ENCODE assay signal across 22 cellular contexts in genomic region chr11:122033631-122034030, GRCh38.
"Had no signal": no experiment of that assay in that cellular context is flagged by ENCODE, and none has a peak within 500 bp of the region (broad histone marks: within the 10 kb centered on the region; RNA-seq: fewer than 3 reads in every experiment).

No MANE protein-coding gene starts in this region.

- H3K4me1 ChIP-seq: colonic mucosa, lower lobe of right lung, prostate gland, stomach had no signal

- H3K27ac Mint-ChIP-seq: dendritic cell treated with granulocyte-macrophage colony-stimulating factor and Interleukin-4, amounts not matched to agents 40 ng/mL and 50 ng/mL, for 4 days; endodermal cell; mesothelial cell of epicardium; naive thymus-derived CD4-positive, alpha-beta T cell; nephron progenitor cell; stimulated activated effector memory CD8-positive, alpha-beta T cell treated with anti-CD3 and anti-CD28 coated beads, Interleukin-12 subunit alpha, Interleukin-12 subunit beta, amount 100 ng/mL, for 72 hours; type B pancreatic cell had no signal

- H3K4me3 ChIP-seq: colonic mucosa, lower lobe of right lung, mucosa of descending colon, prostate gland, right atrium auricular region, stomach, thyroid gland had no signal

- H3K4me1 Mint-ChIP-seq: naive thymus-derived CD4-positive, alpha-beta T cell; nephron progenitor cell; stimulated activated effector memory CD8-positive, alpha-beta T cell treated with anti-CD3 and anti-CD28 coated beads, Interleukin-12 subunit alpha, Interleukin-12 subunit beta, amount 100 ng/mL, for 72 hours had no signal

- H3K27me3 Mint-ChIP-seq: type B pancreatic cell had no signal

- H3K4me3 Mint-ChIP-seq: dendritic cell treated with granulocyte-macrophage colony-stimulating factor and Interleukin-4, amounts not matched to agents 40 ng/mL and 50 ng/mL, for 4 days; endodermal cell; mesothelial cell of epicardium; naive thymus-derived CD4-positive, alpha-beta T cell; nephron progenitor cell; stimulated activated effector memory CD8-positive, alpha-beta T cell treated with anti-CD3 and anti-CD28 coated beads, Interleukin-12 subunit alpha, Interleukin-12 subunit beta, amount 100 ng/mL, for 72 hours; type B pancreatic cell had no signal

- H3K27me3 ChIP-seq: colonic mucosa, right atrium auricular region, stomach, thyroid gland had no signal

- H3K27ac ChIP-seq: colonic mucosa, epithelial cell of prostate, lower lobe of right lung, prostate gland, right atrium auricular region, stomach, thyroid gland had no signal

- H3K9me3 ChIP-seq: colonic mucosa, lower lobe of right lung, mucosa of descending colon, prostate gland, right atrium auricular region, stomach, thyroid gland had no signal

- H3K36me3 Mint-ChIP-seq: mesothelial cell of epicardium; naive thymus-derived CD4-positive, alpha-beta T cell; stimulated activated effector memory CD8-positive, alpha-beta T cell treated with anti-CD3 and anti-CD28 coated beads, Interleukin-12 subunit alpha, Interleukin-12 subunit beta, amount 100 ng/mL, for 72 hours; type B pancreatic cell had no signal

- H3K36me3 ChIP-seq: colonic mucosa, lower lobe of right lung, prostate gland, right atrium auricular region, stomach, thyroid gland had no signal

- DNase-seq: colonic mucosa; effector CD8-positive, alpha-beta T cell; endodermal cell; left ventricle myocardium superior; lower lobe of right lung; mucosa of descending colon; naive thymus-derived CD4-positive, alpha-beta T cell; nephron progenitor cell; nucleus accumbens; stimulated activated CD4-positive, alpha-beta T cell treated with anti-CD3 and anti-CD28 coated beads, Interleukin-2, amount 100 ng/mL, for 24 hours; stimulated activated CD4-positive, alpha-beta T cell treated with anti-CD3 and anti-CD28 coated beads, Interleukin-4, amount 100 ng/mL, for 24 hours; stimulated activated naive CD4-positive, alpha-beta T cell treated with Interleukin-2 at 50 U/mL for 16 hours; stomach; thyroid gland had no signal

- H3K9me3 Mint-ChIP-seq: dendritic cell treated with granulocyte-macrophage colony-stimulating factor and Interleukin-4, amounts not matched to agents 40 ng/mL and 50 ng/mL, for 4 days; endodermal cell; type B pancreatic cell had no signal

- ATAC-seq: esophagus mucosa; lower lobe of right lung; mucosa of descending colon; naive thymus-derived CD4-positive, alpha-beta T cell; stimulated activated effector memory CD8-positive, alpha-beta T cell treated with anti-CD3 and anti-CD28 coated beads, Interleukin-12 subunit alpha, Interleukin-12 subunit beta, amount 100 ng/mL, for 72 hours had no signal
